9 cellular contexts compared by ENCODE assay signal in the genomic region with DNA sequence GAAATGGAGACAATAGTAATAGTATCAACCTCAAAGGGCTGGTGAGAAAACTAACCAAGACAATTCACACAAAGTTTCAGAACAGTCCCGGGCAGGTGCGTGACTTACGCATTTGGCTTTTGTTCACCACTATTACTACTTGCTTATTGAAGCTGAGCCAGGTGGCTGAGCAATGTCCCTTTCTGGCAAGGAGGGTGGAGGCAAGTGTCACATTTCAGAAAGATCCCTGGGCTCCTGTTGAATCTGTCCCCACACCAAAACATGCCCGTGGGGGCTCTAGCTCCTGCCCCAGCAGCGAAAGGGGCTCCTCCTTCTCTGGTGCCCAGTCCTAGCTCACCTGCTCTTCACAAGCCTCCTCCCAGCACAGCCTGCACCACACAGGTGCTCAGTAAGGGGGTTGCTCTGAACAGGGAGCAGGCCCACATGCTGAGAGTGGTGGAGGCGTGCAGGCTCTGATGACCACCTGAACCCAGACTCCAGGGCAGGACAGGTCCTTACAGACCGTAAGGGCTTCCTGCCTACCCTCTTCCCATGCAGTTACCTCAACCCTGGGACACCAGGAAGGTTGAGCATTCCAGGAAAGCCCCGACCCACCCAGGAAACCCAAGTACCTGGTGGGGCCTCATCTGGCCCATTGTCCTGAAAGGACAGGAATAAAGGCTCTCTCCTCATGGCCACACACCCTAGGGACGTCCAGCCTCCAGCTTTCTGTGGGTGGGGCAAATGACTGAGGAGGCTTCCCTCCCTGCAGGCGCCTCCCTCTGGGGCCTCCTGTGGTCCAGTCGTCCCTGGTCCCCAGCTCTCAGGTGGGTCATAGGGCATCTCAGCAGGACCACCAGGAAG. TPM values are rescaled to one million over a fixed set of nuclear protein-coding genes. Genes with fewer than 3 reads are reported as not detected.
A peak's percentile ranks its signal among the peaks of the same experiment; 100 is the strongest.
DNase-seq lines count a peak whose midpoint lies in the region; ATAC-seq and TF ChIP-seq lines count a peak whose summit lies in the region.
"Had no signal": no experiment of that assay in that cellular context is flagged by ENCODE, and none has a peak within 500 bp of the region (broad histone marks: within the 10 kb centered on the region; RNA-seq: fewer than 3 reads in every experiment).

No MANE protein-coding gene starts in this region.

- POLR2A ChIA-PET in HEK293 (lab: Yijun Ruan, JAX), result no interaction called here
- POLR2A ChIA-PET in activated CD8-positive, alpha-beta T cell treated with anti-CD3 and anti-CD28 coated beads, Interleukin-2, amount 10 ng/mL, durations not matched to agents 7 days and 5 days (lab: Charles Lee), result interaction anchor here (0.8 to 4.9 kb wide), 8 partner anchors 16 to 141 kb away, joined by 3 to 55 read pairs (median 8); partner anchors contain the start of genes ARID3B, SEMA7A and UBL7

- no peaks in the 10 kb centered on the region for H3K27me3 Mint-ChIP-seq in activated CD8-positive, alpha-beta T cell treated with anti-CD3 and anti-CD28 coated beads, Interleukin-2, amount 10 ng/mL, durations not matched to agents 7 days and 5 days (ENCODE audit: low read depth)
- no peaks in the 10 kb centered on the region for H3K27me3 Mint-ChIP-seq in natural killer cell (ENCODE audit: low read depth in 2 of 2)

- H3K4me3 Mint-ChIP-seq in activated CD8-positive, alpha-beta T cell treated with anti-CD3 and anti-CD28 coated beads, Interleukin-2, amount 10 ng/mL, durations not matched to agents 7 days and 5 days, result peak overlapping the region; percentile 53
- H3K4me3 Mint-ChIP-seq in natural killer cell, result peak overlapping the region; percentile 63

- H3K4me3 ChIP-seq in GM06990 (replicated peaks; ENCODE audit: low read depth, low read length) (peak overlapping the region; percentile 61), HEK293 (ENCODE audit: low read depth, low read length) (no peak overlapping the region)

- no peaks in the 10 kb centered on the region for H3K4me1 ChIP-seq in HEK293 (ENCODE audit: control insufficient read depth, insufficient read depth, low read length)

- intact Hi-C loops in natural killer cell (cut with micrococcal nuclease), result loop anchor here (5.0 kb wide), 1 partner anchor 36 kb away; no protein-coding TSS in a partner anchor

- H3K27me3 ChIP-seq in GM06990 (replicated peaks; ENCODE audit: control insufficient read depth, insufficient read depth, low read length), result no peaks in the 10 kb centered on the region

- no peaks in the 10 kb centered on the region for H3K36me3 Mint-ChIP-seq in activated CD8-positive, alpha-beta T cell treated with anti-CD3 and anti-CD28 coated beads, Interleukin-2, amount 10 ng/mL, durations not matched to agents 7 days and 5 days (ENCODE audit: low read depth)
- no peaks in the 10 kb centered on the region for H3K36me3 Mint-ChIP-seq in natural killer cell

- CTCF ChIA-PET in HEK293 (lab: Yijun Ruan, JAX), result interaction anchor here (0.6 to 1.8 kb wide), 4 partner anchors 9 to 82 kb away, joined by 3 to 8 read pairs (median 6); no protein-coding TSS in a partner anchor
- CTCF ChIA-PET in activated CD8-positive, alpha-beta T cell treated with anti-CD3 and anti-CD28 coated beads, Interleukin-2, amount 10 ng/mL, durations not matched to agents 7 days and 5 days (lab: Charles Lee), result interaction anchor here (1.4 to 8.6 kb wide), 7 partner anchors 11 to 39 kb away, joined by 5 to 108 read pairs (median 11); partner anchors contain the start of gene SEMA7A

- no peak for TF ChIP-seq CTCF in GM06990 (IDR thresholded peaks at IDR 0.05; ENCODE audit: insufficient read depth, low read length, poor library complexity, severe bottlenecking)
- no peak for TF ChIP-seq CTCF in HEK293 (tag by site-specific recombination; IDR thresholded peaks at IDR 0.05)
- TF ChIP-seq CTCF in natural killer cell (IDR thresholded peaks at IDR 0.05), result no peak

- ATAC-seq in activated CD8-positive, alpha-beta T cell treated with anti-CD3 and anti-CD28 coated beads, Interleukin-2, amount 10 ng/mL, durations not matched to agents 7 days and 5 days, result peak; percentile 18
- ATAC-seq in natural killer cell (peak in 2 of 3 donors; percentile 18 to 36), HG02870 (IDR thresholded peaks at IDR 0.05; ENCODE audit: unreplicated experiment) (no peak), HG02973 (IDR thresholded peaks at IDR 0.05; ENCODE audit: unreplicated experiment) (no peak)

- H3K4me1 Mint-ChIP-seq in activated CD8-positive, alpha-beta T cell treated with anti-CD3 and anti-CD28 coated beads, Interleukin-2, amount 10 ng/mL, durations not matched to agents 7 days and 5 days (ENCODE audit: low read depth), result peaks cover 90% of the 10 kb centered on the region
- peaks cover 53 to 77% of the 10 kb centered on the region in 2 donors for H3K4me1 Mint-ChIP-seq in natural killer cell

- H3K27ac Mint-ChIP-seq in activated CD8-positive, alpha-beta T cell treated with anti-CD3 and anti-CD28 coated beads, Interleukin-2, amount 10 ng/mL, durations not matched to agents 7 days and 5 days, result peak overlapping the region; percentile 81
- peak overlapping the region; percentile 63 to 70 for H3K27ac Mint-ChIP-seq in natural killer cell

- H3K9me3 ChIP-seq in HEK293 (ENCODE audit: control insufficient read depth, insufficient read depth, low read depth, low read length), result no peaks in the 10 kb centered on the region

- H3K27ac ChIP-seq in HEK293 (ENCODE audit: extremely low read depth, low read depth, low read length), result no peak overlapping the region

- DNase-seq in GM06990 (ENCODE audit: extremely low read depth, insufficient read length), result peak; percentile 76
- DNase-seq in activated CD8-positive, alpha-beta T cell treated with anti-CD3 and anti-CD28 coated beads, Interleukin-2, amount 10 ng/mL, durations not matched to agents 7 days and 5 days, result peak; percentile 57
- no peak for DNase-seq in natural killer cell
- DNase-seq in superior temporal gyrus (ENCODE audit: extremely low spot score), result no peak
- DNase-seq in AG08395 (ENCODE audit: low spot score), result no peak
- DNase-seq: dermis blood vessel endothelial cell had no signal

- no peaks in the 10 kb centered on the region for H3K9me3 Mint-ChIP-seq in activated CD8-positive, alpha-beta T cell treated with anti-CD3 and anti-CD28 coated beads, Interleukin-2, amount 10 ng/mL, durations not matched to agents 7 days and 5 days (ENCODE audit: insufficient read depth)
- H3K9me3 Mint-ChIP-seq in natural killer cell, result no peaks in the 10 kb centered on the region

- H3K36me3 ChIP-seq in GM06990 (ENCODE audit: control insufficient read depth, insufficient read depth, low read length) (no peaks in the 10 kb centered on the region), HEK293 (ENCODE audit: control insufficient read depth in 2 of 2, insufficient read depth in 1 of 2, low read length in 2 of 2) (no peaks in the 10 kb centered on the region)

TF ChIP-seq in HEK293, 187 proteins besides CTCF, POLR2A, EP300 and RAD21:
- TF ChIP-seq ZFHX2 (tag by site-specific recombination; conservative IDR thresholded peaks at IDR 0.05), result 0 out of 2 replicates have a peak, but pooled peaks have one; percentile 14
- TF ChIP-seq ZNF596 (tag by site-specific recombination; IDR thresholded peaks at IDR 0.05), result no peak
- no peak for TF ChIP-seq ZNF366 (tag by site-specific recombination; conservative IDR thresholded peaks at IDR 0.05)
- TF ChIP-seq, protein P1, sequence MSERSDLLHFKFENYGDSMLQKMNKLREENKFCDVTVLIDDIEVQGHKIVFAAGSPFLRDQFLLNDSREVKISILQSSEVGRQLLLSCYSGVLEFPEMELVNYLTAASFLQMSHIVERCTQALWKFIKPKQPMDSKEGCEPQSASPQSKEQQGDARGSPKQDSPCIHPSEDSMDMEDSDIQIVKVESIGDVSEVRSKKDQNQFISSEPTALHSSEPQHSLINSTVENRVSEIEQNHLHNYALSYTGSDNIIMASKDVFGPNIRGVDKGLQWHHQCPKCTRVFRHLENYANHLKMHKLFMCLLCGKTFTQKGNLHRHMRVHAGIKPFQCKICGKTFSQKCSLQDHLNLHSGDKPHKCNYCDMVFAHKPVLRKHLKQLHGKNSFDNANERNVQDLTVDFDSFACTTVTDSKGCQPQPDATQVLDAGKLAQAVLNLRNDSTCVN (tag by site-specific recombination; optimal IDR thresholded peaks at IDR 0.05), result no peak
- TF ChIP-seq ZNF843 (tag by site-specific recombination; IDR thresholded peaks at IDR 0.05), result no peak
- TF ChIP-seq EGR2 (tag by site-specific recombination; IDR thresholded peaks at IDR 0.05; ENCODE audit: low read depth), result 0 out of 2 replicates have a peak, but pooled peaks have one; percentile 24
- peak; percentile 89 for TF ChIP-seq ZIC2 (tag by site-specific recombination; IDR thresholded peaks at IDR 0.05)
- TF ChIP-seq GLIS1 (tag by site-specific recombination; IDR thresholded peaks at IDR 0.05), result peak; percentile 84
- TF ChIP-seq SCRT2 (tag by site-specific recombination; IDR thresholded peaks at IDR 0.05), result peak; percentile 51
- no peak for TF ChIP-seq ZNF132 (tag by site-specific recombination; IDR thresholded peaks at IDR 0.05; ENCODE audit: borderline replicate concordance)

RNA-seq across cellular contexts. Expression of gene SEMA7A, which starts 32.6 kb away (rescaled TPM):
- total RNA-seq in activated CD8-positive, alpha-beta T cell treated with anti-CD3 and anti-CD28 coated beads, Interleukin-2, amount 10 ng/mL, durations not matched to agents 7 days and 5 days, result 10 to 100 TPM; 16.1 to 16.9 TPM
- 10 to 100 TPM in 1 of 3 donors, 1 to 10 TPM in 2; 4.7 to 46.2 (median 9.0) TPM for total RNA-seq in natural killer cell

RNA-seq across cellular contexts. Expression of gene CYP11A1, which starts 33.7 kb away (rescaled TPM):
- total RNA-seq in activated CD8-positive, alpha-beta T cell treated with anti-CD3 and anti-CD28 coated beads, Interleukin-2, amount 10 ng/mL, durations not matched to agents 7 days and 5 days, result not detected
- 1 to 10 TPM in 1 of 3 donors, not detected in 2; 5.1 TPM for total RNA-seq in natural killer cell
- total RNA-seq: dermis blood vessel endothelial cell had no signal

RNA-seq across cellular contexts. Expression of gene UBL7, which starts 59.8 kb away (rescaled TPM):
- total RNA-seq in activated CD8-positive, alpha-beta T cell treated with anti-CD3 and anti-CD28 coated beads, Interleukin-2, amount 10 ng/mL, durations not matched to agents 7 days and 5 days, result 10 to 100 TPM; 60.8 to 71.4 TPM
- 10 to 100 TPM; 25.1 to 38.7 (median 29.0) TPM for total RNA-seq in natural killer cell

Comparison
In these comparisons a context has a peak if more than half of its experiments do, and no peak if none do; other contexts are left out.
1. DNase-seq: peak in GM06990 (single experiment) and activated CD8-positive, alpha-beta T cell treated with anti-CD3 and anti-CD28 coated beads, Interleukin-2, amount 10 ng/mL, durations not matched to agents 7 days and 5 days (single experiment); none in natural killer cell (single experiment), superior temporal gyrus (single experiment) and AG08395 (single experiment).
2. ATAC-seq: peak in activated CD8-positive, alpha-beta T cell treated with anti-CD3 and anti-CD28 coated beads, Interleukin-2, amount 10 ng/mL, durations not matched to agents 7 days and 5 days (single experiment) and natural killer cell (2 of 3); none in HG02870 (single experiment) and HG02973 (single experiment).